Comparison of ENCODE assay signal across 16 cellular contexts in genomic region chr18:24231773-24232735, GRCh38.
DNase-seq lines count a peak whose midpoint lies in the region; ATAC-seq and TF ChIP-seq lines count a peak whose summit lies in the region.
"Had no signal": no experiment of that assay in that cellular context is flagged by ENCODE, and none has a peak within 500 bp of the region (broad histone marks: within the 10 kb centered on the region; RNA-seq: fewer than 3 reads in every experiment).

No MANE protein-coding gene starts in this region.

- in situ Hi-C loops in ACHN (cut with HindIII; ENCODE audit: low pct_ligation_motif_present, low pct_unique_long_range_greater_than_20kb, low sequenced_read_pairs) = no loop called here

- no peak for ATAC-seq in GM18861 (IDR thresholded peaks at IDR 0.05; ENCODE audit: unreplicated experiment)

- no peak overlapping the region for H3K4me3 ChIP-seq in fibroblast of mammary gland (ENCODE audit: control insufficient read depth, low read depth, low read length)
- H3K4me3 ChIP-seq: lung, thyroid gland had no signal

- DNase-seq in RPMI7951 (ENCODE audit: low read depth) = peak; percentile 35
- DNase-seq in fibroblast of mammary gland (ENCODE audit: low read depth) = peak; percentile 73
- peak; percentile 8 for DNase-seq in myocyte (ENCODE audit: low read depth)
- DNase-seq in erythroblast (lab: John Stamatoyannopoulos, UW) = no peak
- no peak for DNase-seq in ACHN
- no peak for DNase-seq in activated CD4-positive, CD25-positive, alpha-beta regulatory T cell (lab: John Stamatoyannopoulos, UW)
- DNase-seq: activated CD4-positive, alpha-beta T cell treated with anti-CD3 and anti-CD28 coated beads, Interleukin-2, amount 10 ng/mL, durations not matched to agents 24 days and 14 days; activated naive CD4-positive, alpha-beta T cell treated with anti-CD3 and anti-CD28 coated beads, Interleukin-2, amount 10 ng/mL, durations not matched to agents 7 days and 5 days; effector memory CD4-positive, alpha-beta T cell; GF-D8; NCI-H2081; stimulated activated CD4-positive, alpha-beta T cell treated with anti-CD3 and anti-CD28 coated beads, Interleukin-1b, Interleukin-23, amount 100 ng/mL, for 48 hours; thyroid gland had no signal

- H3K27ac ChIP-seq in 22Rv1 = peak overlapping the region; percentile 67

- TF ChIP-seq CTCF in 22Rv1 (IDR thresholded peaks at IDR 0.05) (no peak), fibroblast of mammary gland (conservative IDR thresholded peaks at IDR 0.05; ENCODE audit: control insufficient read depth, insufficient read depth, low read depth, low read length) (no peak)

- no peak for TF ChIP-seq POLR2A in erythroblast (IDR thresholded peaks at IDR 0.05; ENCODE audit: low read length)

Comparison
In these comparisons a context has a peak if more than half of its experiments do, and no peak if none do; other contexts are left out.
1. DNase-seq: peak in RPMI7951 (single experiment), fibroblast of mammary gland (single experiment) and myocyte (single experiment); none in erythroblast (0 of 2), ACHN (single experiment) and activated CD4-positive, CD25-positive, alpha-beta regulatory T cell (0 of 4).